Comparison of ENCODE assay signal across 35 cellular contexts in the genomic region with DNA sequence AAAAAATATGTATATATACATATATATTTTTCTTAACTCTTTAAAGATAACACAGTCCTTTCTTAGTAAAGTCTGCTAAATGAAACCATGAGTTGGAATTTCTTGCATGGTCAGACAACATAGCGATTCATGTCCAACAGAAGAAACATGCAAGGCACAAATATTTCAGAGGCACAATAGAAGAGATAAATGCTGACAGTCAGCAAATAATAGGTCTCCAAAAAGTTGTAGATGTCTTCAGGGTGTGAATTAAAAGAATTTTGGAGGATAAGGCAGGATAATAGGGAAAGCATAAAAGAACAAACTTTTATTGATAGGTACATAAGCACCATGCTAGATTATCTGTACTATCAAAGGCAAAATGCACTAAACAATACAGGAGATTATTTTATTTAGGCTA.
"Had no signal": no experiment of that assay in that cellular context is flagged by ENCODE, and none has a peak within 500 bp of the region (broad histone marks: within the 10 kb centered on the region; RNA-seq: fewer than 3 reads in every experiment).

No MANE protein-coding gene starts in this region.

- H3K9me3 ChIP-seq: MG63 had no signal

- H3K36me3 ChIP-seq: MG63 had no signal

- H3K4me3 ChIP-seq: MG63 had no signal

- H3K27me3 ChIP-seq: MG63 had no signal

- DNase-seq: Kasumi-1, MG63, MM.1S, MV-4-11, NCI-H1048, NCI-H1092, NCI-H1092 treated with DMSO at 0.1 percent for 48 hours, NCI-H1105, NCI-H1105 treated with DMSO at 0.1 percent for 48 hours, NCI-H1417, NCI-H1417 treated with DMSO at 0.1 percent for 48 hours, NCI-H1436, NCI-H1436 treated with DMSO at 0.1 percent for 48 hours, NCI-H146, NCI-H1694, NCI-H1694 treated with DMSO at 0.1 percent for 48 hours, NCI-H187, NCI-H187 treated with DMSO at 0.1 percent for 48 hours, NCI-H1930, NCI-H2029, NCI-H2029 treated with DMSO at 0.1 percent for 48 hours, NCI-H2081, NCI-H2081 treated with DMSO at 0.1 percent for 48 hours, NCI-H2107, NCI-H2171, NCI-H2171 treated with DMSO at 0.1 percent for 48 hours, NCI-H2227 treated with DMSO at 0.1 percent for 48 hours, NCI-H226, NCI-H345, NCI-H446, NCI-H446 treated with DMSO at 0.1 percent for 48 hours, NCI-H510A, NCI-H510A treated with DMSO at 0.1 percent for 48 hours, NCI-H524, NCI-H524 treated with DMSO at 0.1 percent for 48 hours had no signal
